Comparison of ENCODE assay signal across 13 cellular contexts in the genomic region with DNA sequence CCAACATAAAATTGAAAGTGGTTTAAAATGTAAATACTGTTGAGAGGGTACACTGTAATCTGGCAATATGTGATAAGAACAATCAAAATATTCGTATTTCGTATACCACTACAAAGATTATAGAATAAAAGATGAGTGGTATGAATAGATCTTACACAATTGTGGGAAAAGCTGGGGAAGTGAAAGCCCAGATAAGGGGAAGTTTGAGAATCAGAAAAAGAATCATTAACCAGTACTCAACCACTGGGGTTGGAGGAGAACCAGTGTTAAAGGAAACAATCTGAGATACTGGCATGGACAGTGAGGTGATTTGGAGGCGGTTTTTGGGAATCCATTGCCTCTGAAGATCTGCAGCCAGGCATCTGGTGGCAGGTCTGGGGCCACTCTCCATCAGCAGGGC. TPM values are rescaled to one million over a fixed set of nuclear protein-coding genes. Genes with fewer than 3 reads are reported as not detected.
A peak's percentile ranks its signal among the peaks of the same experiment; 100 is the strongest.
DNase-seq lines count a peak whose midpoint lies in the region; ATAC-seq and TF ChIP-seq lines count a peak whose summit lies in the region.
"Had no signal": no experiment of that assay in that cellular context is flagged by ENCODE, and none has a peak within 500 bp of the region (broad histone marks: within the 10 kb centered on the region; RNA-seq: fewer than 3 reads in every experiment).

No MANE protein-coding gene starts in this region.

- H3K4me1 Mint-ChIP-seq in stimulated activated effector memory CD8-positive, alpha-beta T cell treated with anti-CD3 and anti-CD28 coated beads, Interleukin-12 subunit alpha, Interleukin-12 subunit beta, amount 100 ng/mL, for 72 hours = no peaks in the 10 kb centered on the region
- H3K4me1 Mint-ChIP-seq: activated naive CD8-positive, alpha-beta T cell treated with anti-CD3 and anti-CD28 coated beads, Interleukin-2, amount 10 ng/mL, durations not matched to agents 7 days and 5 days had no signal

- H3K4me3 Mint-ChIP-seq in stimulated activated effector memory CD8-positive, alpha-beta T cell treated with anti-CD3 and anti-CD28 coated beads, Interleukin-12 subunit alpha, Interleukin-12 subunit beta, amount 100 ng/mL, for 72 hours = no peak overlapping the region
- H3K4me3 Mint-ChIP-seq: activated naive CD8-positive, alpha-beta T cell treated with anti-CD3 and anti-CD28 coated beads, Interleukin-2, amount 10 ng/mL, durations not matched to agents 7 days and 5 days had no signal

- peaks cover 0 to 9% (median 0%) of the 10 kb centered on the region in 9 donors for H3K4me1 ChIP-seq in heart right ventricle
- H3K4me1 ChIP-seq: right lobe of liver, tibial artery had no signal

- WGBS in heart right ventricle, 2 donors = 74 to 77% methylated on average over 3 of the region's 3 CpGs

- H3K4me3 ChIP-seq in heart right ventricle = no peak overlapping the region
- H3K4me3 ChIP-seq: right lobe of liver, tibial artery had no signal

- H3K9me3 Mint-ChIP-seq in stimulated activated effector memory CD8-positive, alpha-beta T cell treated with anti-CD3 and anti-CD28 coated beads, Interleukin-12 subunit alpha, Interleukin-12 subunit beta, amount 100 ng/mL, for 72 hours = peaks cover 2% of the 10 kb centered on the region
- H3K9me3 Mint-ChIP-seq: activated naive CD8-positive, alpha-beta T cell treated with anti-CD3 and anti-CD28 coated beads, Interleukin-2, amount 10 ng/mL, durations not matched to agents 7 days and 5 days had no signal

- DNase-seq in OCI-M1 (lab: John Stamatoyannopoulos, UW) (peak; percentile 38), germinal center (ENCODE audit: low spot score) (no peak), heart right ventricle (no peak)
- no peak for DNase-seq in central memory CD4-positive, alpha-beta T cell
- DNase-seq in stimulated activated effector memory CD8-positive, alpha-beta T cell treated with anti-CD3 and anti-CD28 coated beads, Interleukin-12 subunit alpha, Interleukin-12 subunit beta, amount 100 ng/mL, for 72 hours (ENCODE audit: low spot score in 2 of 2) = no peak
- DNase-seq: activated naive CD8-positive, alpha-beta T cell treated with anti-CD3 and anti-CD28 coated beads, Interleukin-2, amount 10 ng/mL, durations not matched to agents 7 days and 5 days; DMS53; Kasumi-1; right lobe of liver; tibial artery had no signal

- H3K27ac Mint-ChIP-seq in stimulated activated effector memory CD8-positive, alpha-beta T cell treated with anti-CD3 and anti-CD28 coated beads, Interleukin-12 subunit alpha, Interleukin-12 subunit beta, amount 100 ng/mL, for 72 hours = no peak overlapping the region
- H3K27ac Mint-ChIP-seq: activated naive CD8-positive, alpha-beta T cell treated with anti-CD3 and anti-CD28 coated beads, Interleukin-2, amount 10 ng/mL, durations not matched to agents 7 days and 5 days had no signal

- peak; percentile 60 for ATAC-seq in GM18505 (IDR thresholded peaks at IDR 0.05; ENCODE audit: unreplicated experiment)
- peak; percentile 60 for ATAC-seq in GM21381 (IDR thresholded peaks at IDR 0.05; ENCODE audit: unreplicated experiment)
- peak; percentile 61 for ATAC-seq in HG03097 (IDR thresholded peaks at IDR 0.05; ENCODE audit: low FRiP score, unreplicated experiment)
- no peak for ATAC-seq in stimulated activated effector memory CD8-positive, alpha-beta T cell treated with anti-CD3 and anti-CD28 coated beads, Interleukin-12 subunit alpha, Interleukin-12 subunit beta, amount 100 ng/mL, for 72 hours
- ATAC-seq in heart right ventricle = no peak

- H3K36me3 Mint-ChIP-seq in stimulated activated effector memory CD8-positive, alpha-beta T cell treated with anti-CD3 and anti-CD28 coated beads, Interleukin-12 subunit alpha, Interleukin-12 subunit beta, amount 100 ng/mL, for 72 hours = no peaks in the 10 kb centered on the region
- H3K36me3 Mint-ChIP-seq: activated naive CD8-positive, alpha-beta T cell treated with anti-CD3 and anti-CD28 coated beads, Interleukin-2, amount 10 ng/mL, durations not matched to agents 7 days and 5 days had no signal

- TF ChIP-seq POLR2A in GM18505 (IDR thresholded peaks at IDR 0.05; ENCODE audit: borderline replicate concordance, extremely low read depth, insufficient read depth, insufficient read length) = no peak

- H3K36me3 ChIP-seq in heart right ventricle = no peaks in the 10 kb centered on the region
- H3K36me3 ChIP-seq: right lobe of liver, tibial artery had no signal

- no peak for TF ChIP-seq CTCF in heart right ventricle (IDR thresholded peaks at IDR 0.05)

- peaks cover 0 to 29% (median 0%) of the 10 kb centered on the region in 7 donors for H3K27me3 ChIP-seq in heart right ventricle
- H3K27me3 ChIP-seq: right lobe of liver, tibial artery had no signal

- no peaks in the 10 kb centered on the region for H3K9me3 ChIP-seq in heart right ventricle
- H3K9me3 ChIP-seq: right lobe of liver, tibial artery had no signal

- intact Hi-C loops in heart right ventricle (cut with DNase I) = no loop called here

- H3K27ac ChIP-seq in heart right ventricle = no peak overlapping the region
- H3K27ac ChIP-seq: right lobe of liver, tibial artery had no signal

RNA-seq across cellular contexts. Expression of a gene that starts 59.7 kb away (rescaled TPM):
- 10 to 100 TPM; 12.7 to 36.5 (median 25.5) TPM for total RNA-seq in heart right ventricle
- polyA plus RNA-seq in heart right ventricle = 1 to 10 TPM; 3.9 to 7.7 TPM

Comparison
In these comparisons a context has a peak if more than half of its experiments do, and no peak if none do; other contexts are left out.
1. ATAC-seq: peak in GM18505 (single experiment), GM21381 (single experiment) and HG03097 (single experiment); none in stimulated activated effector memory CD8-positive, alpha-beta T cell treated with anti-CD3 and anti-CD28 coated beads, Interleukin-12 subunit alpha, Interleukin-12 subunit beta, amount 100 ng/mL, for 72 hours (single experiment) and heart right ventricle (0 of 8).